In genomic region chr2:4938246-4938645, GRCh38 we compare ENCODE assay signal across 21 cellular contexts.
"Had no signal": no experiment of that assay in that cellular context is flagged by ENCODE, and none has a peak within 500 bp of the region (broad histone marks: within the 10 kb centered on the region; RNA-seq: fewer than 3 reads in every experiment).

No MANE protein-coding gene starts in this region.

- ATAC-seq: left cardiac atrium; left lobe of liver; left ventricle myocardium superior; naive thymus-derived CD8-positive, alpha-beta T cell; right lobe of liver; stimulated activated effector memory CD8-positive, alpha-beta T cell treated with anti-CD3 and anti-CD28 coated beads, Interleukin-12 subunit alpha, Interleukin-12 subunit beta, amount 100 ng/mL, for 72 hours had no signal

- H3K9me3 Mint-ChIP-seq: neural progenitor cell had no signal

- H3K27ac Mint-ChIP-seq: memory B cell; nephron progenitor cell; progenitor cell of endocrine pancreas; stimulated activated effector memory CD8-positive, alpha-beta T cell treated with anti-CD3 and anti-CD28 coated beads, Interleukin-12 subunit alpha, Interleukin-12 subunit beta, amount 100 ng/mL, for 72 hours; stimulated activated naive CD8-positive, alpha-beta T cell treated with anti-CD3 and anti-CD28 coated beads, Interleukin-15, Interleukin-2, amounts not matched to agents 100 ng/mL and 50 ng/mL, for 24 hours had no signal

- H3K4me3 Mint-ChIP-seq: memory B cell; naive thymus-derived CD8-positive, alpha-beta T cell; nephron progenitor cell; neural progenitor cell; stimulated activated effector memory CD8-positive, alpha-beta T cell treated with anti-CD3 and anti-CD28 coated beads, Interleukin-12 subunit alpha, Interleukin-12 subunit beta, amount 100 ng/mL, for 72 hours; stimulated activated naive CD8-positive, alpha-beta T cell treated with anti-CD3 and anti-CD28 coated beads, Interleukin-15, Interleukin-2, amounts not matched to agents 100 ng/mL and 50 ng/mL, for 24 hours had no signal

- DNase-seq: hippocampal formation; kidney glomerular epithelial cell; left cardiac atrium; left ventricle myocardium superior; naive thymus-derived CD8-positive, alpha-beta T cell; occipital lobe; ovary; right lobe of liver; spleen; stimulated activated CD4-positive, alpha-beta T cell treated with anti-CD3 and anti-CD28 coated beads, Interleukin-4, amount 100 ng/mL, for 24 hours; stimulated activated naive CD4-positive, alpha-beta T cell; tibial artery; trophoblast cell; uterus had no signal

- H3K36me3 Mint-ChIP-seq: memory B cell; naive thymus-derived CD8-positive, alpha-beta T cell; neural progenitor cell; stimulated activated effector memory CD8-positive, alpha-beta T cell treated with anti-CD3 and anti-CD28 coated beads, Interleukin-12 subunit alpha, Interleukin-12 subunit beta, amount 100 ng/mL, for 72 hours had no signal

- H3K27me3 Mint-ChIP-seq: memory B cell; progenitor cell of endocrine pancreas; stimulated activated naive CD8-positive, alpha-beta T cell treated with anti-CD3 and anti-CD28 coated beads, Interleukin-15, Interleukin-2, amounts not matched to agents 100 ng/mL and 50 ng/mL, for 24 hours had no signal

- H3K4me1 Mint-ChIP-seq: memory B cell; naive thymus-derived CD8-positive, alpha-beta T cell; stimulated activated effector memory CD8-positive, alpha-beta T cell treated with anti-CD3 and anti-CD28 coated beads, Interleukin-12 subunit alpha, Interleukin-12 subunit beta, amount 100 ng/mL, for 72 hours had no signal
